Comparison of ENCODE assay signal across 24 cellular contexts in genomic region chr1:25145775-25146381, GRCh38.
DNase-seq lines count a peak whose midpoint lies in the region; ATAC-seq and TF ChIP-seq lines count a peak whose summit lies in the region.
"Had no signal": no experiment of that assay in that cellular context is flagged by ENCODE, and none has a peak within 500 bp of the region (broad histone marks: within the 10 kb centered on the region; RNA-seq: fewer than 3 reads in every experiment).

No MANE protein-coding gene starts in this region.

- no peak for TF ChIP-seq POLR2A in thyroid gland (IDR thresholded peaks at IDR 0.05)

- H3K9me2 ChIP-seq in hepatocyte (replicated peaks; ENCODE audit: insufficient read depth), result no peaks in the 10 kb centered on the region

- H3K27ac ChIP-seq in thyroid gland (peak overlapping the region; percentile 62 to 86 (median 65)), hepatocyte (no peak overlapping the region)
- H3K27ac ChIP-seq: 22Rv1, foreskin keratinocyte, KMS-11, right atrium auricular region had no signal

- no peak for ATAC-seq in HG02763 (IDR thresholded peaks at IDR 0.05; ENCODE audit: unreplicated experiment)
- no peak for ATAC-seq in HG03175 (IDR thresholded peaks at IDR 0.05; ENCODE audit: unreplicated experiment)
- ATAC-seq: activated naive CD8-positive, alpha-beta T cell treated with anti-CD3 and anti-CD28 coated beads, Interleukin-2, amount 50 U/mL, for 24 hours; foreskin keratinocyte; left colon had no signal

- H4K20me1 ChIP-seq in hepatocyte (ENCODE audit: insufficient read depth, poor library complexity, severe bottlenecking), result no peaks in the 10 kb centered on the region

- H3K79me2 ChIP-seq in hepatocyte, result no peaks in the 10 kb centered on the region

- peaks cover 6 to 8% of the 10 kb centered on the region in 2 donors for H3K4me1 ChIP-seq in thyroid gland
- H3K4me1 ChIP-seq in hepatocyte (ENCODE audit: insufficient read depth), result no peaks in the 10 kb centered on the region
- H3K4me1 ChIP-seq: BE2C, foreskin keratinocyte, right atrium auricular region had no signal

- no peak overlapping the region for H3K4me2 ChIP-seq in hepatocyte
- H3K4me2 ChIP-seq: KMS-11 had no signal

- no peak overlapping the region for H3K4me3 ChIP-seq in thyroid gland (replicated peaks in 1 of 3)
- no peak overlapping the region for H3K4me3 ChIP-seq in hepatocyte
- H3K4me3 ChIP-seq: right atrium auricular region had no signal

- intact Hi-C loops in thyroid gland (cut with DNase I), result no loop called here

- WGBS in thyroid gland, 2 donors, result 30 to 39% methylated on average over 17 of the region's 17 CpGs
- WGBS in hepatocyte (ENCODE audit: low lambda C conversion rate, missing lambda C conversion rate), result 93% methylated on average over 17 of the region's 17 CpGs

- no peaks in the 10 kb centered on the region for H3K27me3 ChIP-seq in thyroid gland
- no peaks in the 10 kb centered on the region for H3K27me3 ChIP-seq in hepatocyte
- H3K27me3 ChIP-seq: BE2C, right atrium auricular region had no signal

- H3K36me3 ChIP-seq in thyroid gland (no peaks in the 10 kb centered on the region), hepatocyte (replicated peaks; ENCODE audit: insufficient read depth, low read depth) (no peaks in the 10 kb centered on the region)
- H3K36me3 ChIP-seq: BE2C, right atrium auricular region had no signal

- DNase-seq in NCI-H187 (lab: John Stamatoyannopoulos, UW) (peak; percentile 42 to 51), NCI-H187 treated with DMSO at 0.1 percent for 48 hours (lab: John Stamatoyannopoulos, UW) (no peak), HK-2 (ENCODE audit: unreplicated experiment) (peak; percentile 28), kidney tubule cell (ENCODE audit: low spot score) (peak; percentile 48), thyroid gland (peak; percentile 68 to 76), hepatocyte (ENCODE audit: low spot score) (no peak)
- DNase-seq: activated CD4-positive, alpha-beta T cell treated with anti-CD3 and anti-CD28 coated beads for 48 hours; activated naive CD8-positive, alpha-beta T cell treated with anti-CD3 and anti-CD28 coated beads, Interleukin-2, amount 50 U/mL, for 24 hours; BE2C; dermis blood vessel endothelial cell; foreskin keratinocyte; left colon; NCI-H1092; NCI-H2107; NCI-H69; SHP77; stimulated activated naive CD4-positive, alpha-beta T cell; T-helper 1 cell; trophoblast cell had no signal

- no peak overlapping the region for H2AFZ ChIP-seq in hepatocyte

- H3K9me3 ChIP-seq in thyroid gland, result no peaks in the 10 kb centered on the region
- H3K9me3 ChIP-seq in hepatocyte (ENCODE audit: low read depth), result no peaks in the 10 kb centered on the region
- H3K9me3 ChIP-seq: BE2C, right atrium auricular region had no signal

- no peak for TF ChIP-seq CTCF in thyroid gland (IDR thresholded peaks at IDR 0.05)
- no peak for TF ChIP-seq CTCF in hepatocyte (IDR thresholded peaks at IDR 0.05; ENCODE audit: poor library complexity)

Comparison
In these comparisons a context has a peak if more than half of its experiments do, and no peak if none do; other contexts are left out.
1. DNase-seq: peak in NCI-H187 (2 of 2), HK-2 (single experiment), kidney tubule cell (single experiment) and thyroid gland (2 of 2); none in NCI-H187 treated with DMSO at 0.1 percent for 48 hours (single experiment) and hepatocyte (single experiment).